10 cellular contexts compared by ENCODE assay signal in genomic region chr13:45333973-45334922, GRCh38. TPM values are rescaled to one million over a fixed set of nuclear protein-coding genes. Genes with fewer than 3 reads are reported as not detected.
DNase-seq lines count a peak whose midpoint lies in the region; TF ChIP-seq lines count a peak whose summit lies in the region.
"Had no signal": no experiment of that assay in that cellular context is flagged by ENCODE, and none has a peak within 500 bp of the region (broad histone marks: within the 10 kb centered on the region; RNA-seq: fewer than 3 reads in every experiment).

No MANE protein-coding gene starts in this region.

- H3K9me3 Mint-ChIP-seq in immature natural killer cell, result no peaks in the 10 kb centered on the region

- H4K20me1 ChIP-seq in Karpas-422 (ENCODE audit: insufficient read depth, low read depth, low read length), result peaks cover 48% of the 10 kb centered on the region

- H3K9me3 ChIP-seq in Karpas-422 (ENCODE audit: low read length), result no peaks in the 10 kb centered on the region

- no peak for TF ChIP-seq CTCF in AG10803 (conservative IDR thresholded peaks at IDR 0.05; ENCODE audit: low read length)

- H3K36me3 ChIP-seq in Karpas-422 (ENCODE audit: insufficient read depth, low read length), result peaks cover 33% of the 10 kb centered on the region

- H3K4me3 ChIP-seq in AG10803 (ENCODE audit: low read length), result no peak overlapping the region
- no peak overlapping the region for H3K4me3 ChIP-seq in Karpas-422 (ENCODE audit: low read length)

- H2AFZ ChIP-seq in Karpas-422 (ENCODE audit: low read length), result no peak overlapping the region

- H3K4me3 Mint-ChIP-seq in immature natural killer cell, result peak overlapping the region; percentile 44 to 76 (median 63)

- no peaks in the 10 kb centered on the region for H3K9me2 ChIP-seq in Karpas-422 (replicated peaks; ENCODE audit: insufficient read depth, low read length)

- H3K27me3 Mint-ChIP-seq in immature natural killer cell (ENCODE audit: low read depth in 3 of 3), result peaks cover 0 to 26% (median 0%) of the 10 kb centered on the region in 3 donors

- H3K27me3 ChIP-seq in Karpas-422 (ENCODE audit: low read length), result no peaks in the 10 kb centered on the region

- peaks cover 89 to 90% of the 10 kb centered on the region in 2 donors for H3K4me1 Mint-ChIP-seq in immature natural killer cell

- H3K4me2 ChIP-seq in Karpas-422 (ENCODE audit: low read depth, low read length, poor library complexity, severe bottlenecking), result no peak overlapping the region

- peak overlapping the region; percentile 71 to 85 (median 80) for H3K27ac Mint-ChIP-seq in immature natural killer cell

- H3K4me1 ChIP-seq in Karpas-422 (ENCODE audit: low read length), result peaks cover 24% of the 10 kb centered on the region

- DNase-seq in AG10803 (ENCODE audit: low read depth) (peak; percentile 47), Karpas-422 (peak; percentile 46), immature natural killer cell (peak; percentile 39 to 44 (median 41)), mucosa of gallbladder (ENCODE audit: low spot score) (no peak), NCI-H69 (lab: John Stamatoyannopoulos, UW) (no peak), substantia nigra (lab: John Stamatoyannopoulos, UW) (no peak), NCI-H1417 (lab: John Stamatoyannopoulos, UW) (no peak)
- peak; percentile 18 to 27 for DNase-seq in activated CD4-positive, alpha-beta T cell treated with anti-CD3 and anti-CD28 coated beads, Interleukin-2, amount 50 U/mL, for 4 hours
- DNase-seq: NCI-H1092 treated with DMSO at 0.1 percent for 48 hours; stimulated activated CD4-positive, alpha-beta T cell treated with anti-CD3 and anti-CD28 coated beads, Interleukin-15, amount 100 ng/mL, for 24 hours had no signal

- peaks cover 15% of the 10 kb centered on the region for H3K79me2 ChIP-seq in Karpas-422 (ENCODE audit: low read length)

- peaks cover 11 to 30% (median 20%) of the 10 kb centered on the region in 3 donors for H3K36me3 Mint-ChIP-seq in immature natural killer cell

- H3K9ac ChIP-seq in Karpas-422 (ENCODE audit: low read length), result no peak overlapping the region

- no peak overlapping the region for H3K27ac ChIP-seq in Karpas-422 (ENCODE audit: low read length)
- H3K27ac ChIP-seq in substantia nigra (ENCODE audit: low read depth, low read length, poor library complexity, severe bottlenecking), result no peak overlapping the region

RNA-seq across cellular contexts. Expression of gene TPT1, which starts 6.7 kb away (rescaled TPM):
- 2,059 and 2,102 TPM in 2 replicates for total RNA-seq in Karpas-422 (2014; rRNA removed; shearing (Covaris generic); ENCODE audit: low replicate concordance)
- polyA plus RNA-seq in immature natural killer cell, result 1,000 to 10,000 TPM; 1,111 to 3,245 (median 1,774) TPM
- total RNA-seq in mucosa of gallbladder, result 3,971 TPM

Comparison
In these comparisons a context has a peak if more than half of its experiments do, and no peak if none do; other contexts are left out.
1. DNase-seq: peak in AG10803 (single experiment), Karpas-422 (single experiment), activated CD4-positive, alpha-beta T cell treated with anti-CD3 and anti-CD28 coated beads, Interleukin-2, amount 50 U/mL, for 4 hours (2 of 2) and immature natural killer cell (3 of 3); none in mucosa of gallbladder (single experiment), NCI-H69 (single experiment), substantia nigra (0 of 49) and NCI-H1417 (0 of 3).